In the genomic region with DNA sequence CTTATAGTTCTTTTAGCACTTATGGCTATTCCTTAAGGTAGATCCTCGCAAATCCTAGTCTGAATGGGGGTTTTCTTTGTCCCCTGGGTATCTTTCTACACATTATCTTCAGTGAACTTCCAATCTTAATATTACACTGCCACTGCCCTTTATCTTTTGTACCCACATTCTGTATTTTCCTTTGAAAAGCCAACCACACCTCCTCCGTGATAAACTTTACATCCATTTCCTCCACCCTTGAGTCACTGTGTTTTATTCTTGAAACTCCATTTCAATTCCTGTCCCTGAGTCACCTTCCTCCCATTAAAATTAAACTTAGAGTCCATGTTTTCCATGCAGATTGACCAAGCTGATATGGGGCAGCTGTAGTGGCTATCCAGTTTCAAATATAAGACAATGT, we compare ENCODE assay signal across 15 cellular contexts. TPM values are rescaled to one million over a fixed set of nuclear protein-coding genes. Genes with fewer than 3 reads are reported as not detected.
DNase-seq lines count a peak whose midpoint lies in the region; ATAC-seq, FAIRE-seq and TF ChIP-seq lines count a peak whose summit lies in the region.
"Had no signal": no experiment of that assay in that cellular context is flagged by ENCODE, and none has a peak within 500 bp of the region (broad histone marks: within the 10 kb centered on the region; RNA-seq: fewer than 3 reads in every experiment).

No MANE protein-coding gene starts in this region.

- WGBS in sigmoid colon, 2 donors, result 69 to 82% methylated on average over 2 of the region's 2 CpGs

- TF ChIP-seq POLR2A in H54 (IDR thresholded peaks at IDR 0.05; ENCODE audit: low read depth, low read length) (no peak), sigmoid colon (IDR thresholded peaks at IDR 0.05) (no peak)

- H3K27ac Mint-ChIP-seq in activated CD8-positive, alpha-beta T cell treated with anti-CD3 and anti-CD28 coated beads for 36 hours, result peak overlapping the region; percentile 86

- H3K36me3 Mint-ChIP-seq in activated CD8-positive, alpha-beta T cell treated with anti-CD3 and anti-CD28 coated beads for 36 hours (ENCODE audit: low read depth), result peaks cover 48% of the 10 kb centered on the region

- no peaks in the 10 kb centered on the region for H3K27me3 Mint-ChIP-seq in activated CD8-positive, alpha-beta T cell treated with anti-CD3 and anti-CD28 coated beads for 36 hours

- H3K4me3 Mint-ChIP-seq in activated CD8-positive, alpha-beta T cell treated with anti-CD3 and anti-CD28 coated beads for 36 hours, result no peak overlapping the region

- H3K4me1 ChIP-seq in foreskin keratinocyte, result peaks cover 6% of the 10 kb centered on the region
- H3K4me1 ChIP-seq in sigmoid colon, result no peaks in the 10 kb centered on the region
- H3K4me1 ChIP-seq: BLaER1 had no signal

- ATAC-seq in activated CD8-positive, alpha-beta T cell treated with anti-CD3 and anti-CD28 coated beads for 36 hours, result no peak
- ATAC-seq in foreskin keratinocyte, result peak; percentile 26

- H3K4me1 Mint-ChIP-seq in activated CD8-positive, alpha-beta T cell treated with anti-CD3 and anti-CD28 coated beads for 36 hours (ENCODE audit: low read depth), result peaks cover 70% of the 10 kb centered on the region

- no peaks in the 10 kb centered on the region for H3K9me3 ChIP-seq in sigmoid colon
- H3K9me3 ChIP-seq: BLaER1, SK-N-SH had no signal

- CTCF ChIA-PET in BJ (lab: Yijun Ruan, JAX), result interaction anchor here (1.1 to 2.1 kb wide), 3 partner anchors 13 to 32 kb away, joined by 3 to 7 read pairs (median 3); no protein-coding TSS in a partner anchor
- CTCF ChIA-PET in activated CD8-positive, alpha-beta T cell treated with anti-CD3 and anti-CD28 coated beads for 36 hours (lab: Charles Lee), result interaction anchor here (0.8 to 1.4 kb wide), 5 partner anchors 11 to 83 kb away, joined by 3 to 4 read pairs (median 3); no protein-coding TSS in a partner anchor

- DNase-seq in BJ (ENCODE audit: low read depth) (peak; percentile 26), H54 (ENCODE audit: insufficient read length, low spot score) (no peak), foreskin keratinocyte (no peak), CD1c-positive myeloid dendritic cell (ENCODE audit: extremely low spot score) (no peak), SW 1271 (lab: John Stamatoyannopoulos, UW) (no peak), sigmoid colon (no peak), NCI-H2227 (lab: John Stamatoyannopoulos, UW; ENCODE audit: unreplicated experiment) (no peak)
- DNase-seq in activated CD8-positive, alpha-beta T cell treated with anti-CD3 and anti-CD28 coated beads for 36 hours, result no peak
- DNase-seq: activated CD4-positive, CD25-positive, alpha-beta regulatory T cell; activated T-cell treated with anti-CD3 and anti-CD28 coated beads, Interleukin-2, amount 50 U/mL, for 48 hours; NCI-H1092; SK-N-SH; stimulated activated CD4-positive, alpha-beta T cell treated with anti-CD3 and anti-CD28 coated beads, Interleukin-1b, Interleukin-23, amount 100 ng/mL, for 48 hours; stimulated activated CD8-positive, alpha-beta memory T cell treated with anti-CD3 and anti-CD28 coated beads, Interleukin-4, amount 100 ng/mL, for 48 hours had no signal

- H3K27me3 ChIP-seq in BJ (ENCODE audit: control insufficient read depth, insufficient read depth, low read length) (no peaks in the 10 kb centered on the region), foreskin keratinocyte (peaks cover 24% of the 10 kb centered on the region), sigmoid colon (no peaks in the 10 kb centered on the region)
- H3K27me3 ChIP-seq: BLaER1 had no signal

- peak; percentile 89 for FAIRE-seq in H54 (lab: Jason Lieb, UNC)

- intact Hi-C loops in activated CD8-positive, alpha-beta T cell treated with anti-CD3 and anti-CD28 coated beads for 36 hours (cut with micrococcal nuclease), result no loop called here
- intact Hi-C loops in sigmoid colon (cut with DNase I), result no loop called here

- no peak overlapping the region for H3K4me3 ChIP-seq in BJ (ENCODE audit: low read depth, low read length)
- no peak overlapping the region for H3K4me3 ChIP-seq in sigmoid colon
- H3K4me3 ChIP-seq: BLaER1 had no signal

- no peaks in the 10 kb centered on the region for H3K36me3 ChIP-seq in BJ (ENCODE audit: control insufficient read depth, insufficient read depth, low read length)
- H3K36me3 ChIP-seq in sigmoid colon, result no peaks in the 10 kb centered on the region
- H3K36me3 ChIP-seq: BLaER1 had no signal

- TF ChIP-seq EP300 in sigmoid colon (IDR thresholded peaks at IDR 0.05), result no peak

- no peaks in the 10 kb centered on the region for H3K9me3 Mint-ChIP-seq in activated CD8-positive, alpha-beta T cell treated with anti-CD3 and anti-CD28 coated beads for 36 hours

- POLR2A ChIA-PET in BJ (lab: Charles Lee), result no interaction called here
- POLR2A ChIA-PET in activated CD8-positive, alpha-beta T cell treated with anti-CD3 and anti-CD28 coated beads for 36 hours (lab: Charles Lee), result no interaction called here

- no peak for TF ChIP-seq CTCF in BJ (IDR thresholded peaks at IDR 0.05; ENCODE audit: insufficient read depth, low read depth, low read length)
- no peak for TF ChIP-seq CTCF in activated CD8-positive, alpha-beta T cell treated with anti-CD3 and anti-CD28 coated beads for 36 hours (IDR thresholded peaks at IDR 0.05)
- TF ChIP-seq CTCF in foreskin keratinocyte (conservative IDR thresholded peaks at IDR 0.05), result no peak
- no peak for TF ChIP-seq CTCF in sigmoid colon (IDR thresholded peaks at IDR 0.05)

- no peak overlapping the region for H3K27ac ChIP-seq in foreskin keratinocyte
- no peak overlapping the region for H3K27ac ChIP-seq in sigmoid colon
- H3K27ac ChIP-seq: BLaER1 had no signal

RNA-seq across cellular contexts. Expression of a gene that starts 43.2 kb away (rescaled TPM):
- polyA plus RNA-seq in BJ (2011; rRNA removed), result 6.3 and 11.9 TPM in 2 replicates
- polyA minus RNA-seq in BJ (2011; rRNA and poly(A)+ RNA removed), result 23.0 and 23.5 TPM in 2 replicates
- total RNA-seq in activated CD8-positive, alpha-beta T cell treated with anti-CD3 and anti-CD28 coated beads for 36 hours, result 10 to 100 TPM; 23.9 to 26.1 TPM
- 13.0 and 15.0 TPM in 2 replicates for total RNA-seq in foreskin keratinocyte
- 1.2 and 1.5 TPM in 2 replicates for polyA plus RNA-seq in foreskin keratinocyte
- total RNA-seq in sigmoid colon, result 10 to 100 TPM; 32.8 to 50.1 (median 41.2) TPM
- 1 to 10 TPM; 2.5 to 5.9 (median 3.6) TPM for polyA plus RNA-seq in sigmoid colon
